In the genomic region with DNA sequence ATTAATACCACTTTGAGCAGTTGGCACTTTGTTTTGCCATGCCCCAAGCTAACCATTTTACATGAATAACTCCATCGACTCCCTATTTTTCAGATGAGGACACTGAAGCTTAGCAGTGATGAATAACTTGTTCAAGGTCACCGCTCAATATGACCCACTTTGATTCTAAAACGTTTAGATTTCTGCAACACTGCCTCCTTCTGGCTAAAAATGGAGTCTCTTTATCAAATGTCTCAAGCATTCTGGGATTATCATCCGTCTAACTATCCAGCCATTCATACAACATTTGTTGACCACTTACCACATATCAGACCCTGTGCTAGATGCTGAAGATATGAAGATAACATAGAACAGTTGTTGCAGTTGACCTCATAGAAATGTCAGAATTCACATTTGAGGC, we compare ENCODE assay signal across 17 cellular contexts.
A peak's percentile ranks its signal among the peaks of the same experiment; 100 is the strongest.
DNase-seq lines count a peak whose midpoint lies in the region; ATAC-seq and TF ChIP-seq lines count a peak whose summit lies in the region.
"Had no signal": no experiment of that assay in that cellular context is flagged by ENCODE, and none has a peak within 500 bp of the region (broad histone marks: within the 10 kb centered on the region; RNA-seq: fewer than 3 reads in every experiment).

No MANE protein-coding gene starts in this region.

- H3K27me3 Mint-ChIP-seq in neural progenitor cell (ENCODE audit: insufficient read depth, low read depth): no peaks in the 10 kb centered on the region
- H3K27me3 Mint-ChIP-seq: activated CD4-positive, alpha-beta memory T cell treated with anti-CD3 and anti-CD28 coated beads for 36 hours; activated naive CD8-positive, alpha-beta T cell treated with anti-CD3 and anti-CD28 coated beads, Interleukin-2, amount 10 ng/mL, durations not matched to agents 7 days and 5 days had no signal

- no peak overlapping the region for H3K27ac Mint-ChIP-seq in neural progenitor cell
- H3K27ac Mint-ChIP-seq: activated CD4-positive, alpha-beta memory T cell treated with anti-CD3 and anti-CD28 coated beads for 36 hours; activated naive CD8-positive, alpha-beta T cell treated with anti-CD3 and anti-CD28 coated beads, Interleukin-2, amount 10 ng/mL, durations not matched to agents 7 days and 5 days had no signal

- H3K4me3 ChIP-seq in GM06990 (replicated peaks; ENCODE audit: low read depth, low read length) (no peak overlapping the region), choroid plexus epithelial cell (ENCODE audit: low read depth, low read length) (no peak overlapping the region), neural progenitor cell (no peak overlapping the region), upper lobe of right lung (no peak overlapping the region)
- H3K4me3 ChIP-seq: suprapubic skin had no signal

- no peaks in the 10 kb centered on the region for H3K27me3 ChIP-seq in GM06990 (replicated peaks; ENCODE audit: control insufficient read depth, insufficient read depth, low read length)
- no peaks in the 10 kb centered on the region for H3K27me3 ChIP-seq in neural progenitor cell
- H3K27me3 ChIP-seq in upper lobe of right lung: no peaks in the 10 kb centered on the region
- H3K27me3 ChIP-seq: suprapubic skin had no signal

- H2AFZ ChIP-seq in neural progenitor cell (replicated peaks): no peak overlapping the region

- H3K4me3 Mint-ChIP-seq in neural progenitor cell: no peak overlapping the region
- H3K4me3 Mint-ChIP-seq: activated CD4-positive, alpha-beta memory T cell treated with anti-CD3 and anti-CD28 coated beads for 36 hours; activated naive CD8-positive, alpha-beta T cell treated with anti-CD3 and anti-CD28 coated beads, Interleukin-2, amount 10 ng/mL, durations not matched to agents 7 days and 5 days had no signal

- DNase-seq in GM06990 (ENCODE audit: extremely low read depth, insufficient read length) (no peak), choroid plexus epithelial cell (ENCODE audit: low read depth) (no peak), neural progenitor cell (ENCODE audit: low spot score) (no peak), upper lobe of right lung (no peak), AML-193 (lab: John Stamatoyannopoulos, UW) (no peak), H4 (ENCODE audit: low spot score) (no peak)
- DNase-seq: activated CD4-positive, alpha-beta memory T cell treated with anti-CD3 and anti-CD28 coated beads for 36 hours; activated naive CD8-positive, alpha-beta T cell treated with anti-CD3 and anti-CD28 coated beads, Interleukin-2, amount 10 ng/mL, durations not matched to agents 7 days and 5 days; activated T-cell treated with anti-CD3 and anti-CD28 coated beads, Interleukin-2, amount 50 U/mL, for 48 hours; DMS79; hypothalamus; left colon; NCI-H748 treated with DMSO at 0.1 percent for 48 hours; stimulated activated CD4-positive, alpha-beta T cell treated with anti-CD3 and anti-CD28 coated beads, Interleukin-2, amount 100 ng/mL, for 48 hours had no signal

- H3K4me1 Mint-ChIP-seq in neural progenitor cell: no peaks in the 10 kb centered on the region
- H3K4me1 Mint-ChIP-seq: activated naive CD8-positive, alpha-beta T cell treated with anti-CD3 and anti-CD28 coated beads, Interleukin-2, amount 10 ng/mL, durations not matched to agents 7 days and 5 days had no signal

- H3K27ac ChIP-seq in neural progenitor cell (no peak overlapping the region), upper lobe of right lung (no peak overlapping the region)
- H3K27ac ChIP-seq: suprapubic skin had no signal

- H3F3A ChIP-seq in neural progenitor cell (ENCODE audit: low read depth): no peaks in the 10 kb centered on the region

- no peaks in the 10 kb centered on the region for H3K36me3 Mint-ChIP-seq in neural progenitor cell
- H3K36me3 Mint-ChIP-seq: activated CD4-positive, alpha-beta memory T cell treated with anti-CD3 and anti-CD28 coated beads for 36 hours; activated naive CD8-positive, alpha-beta T cell treated with anti-CD3 and anti-CD28 coated beads, Interleukin-2, amount 10 ng/mL, durations not matched to agents 7 days and 5 days had no signal

- no peaks in the 10 kb centered on the region for H3K79me2 ChIP-seq in neural progenitor cell (ENCODE audit: low read depth)

- H3K36me3 ChIP-seq in GM06990 (ENCODE audit: control insufficient read depth, insufficient read depth, low read length) (no peaks in the 10 kb centered on the region), neural progenitor cell (no peaks in the 10 kb centered on the region), upper lobe of right lung (no peaks in the 10 kb centered on the region)
- H3K36me3 ChIP-seq: suprapubic skin had no signal

- intact Hi-C loops in upper lobe of right lung (cut with DNase I): no loop called here

- ATAC-seq in upper lobe of right lung: no peak
- ATAC-seq: left colon, sciatic nerve had no signal

- TF ChIP-seq CTCF in GM06990 (IDR thresholded peaks at IDR 0.05; ENCODE audit: insufficient read depth, low read length, poor library complexity, severe bottlenecking) (peak; percentile 43), LNCAP (IDR thresholded peaks at IDR 0.05) (peak; percentile 31; the same call in 1 of the 2 replicates), choroid plexus epithelial cell (conservative IDR thresholded peaks at IDR 0.05; ENCODE audit: low read depth, low read length) (peak; percentile 22), neural progenitor cell (IDR thresholded peaks at IDR 0.05) (peak; percentile 55), upper lobe of right lung (IDR thresholded peaks at IDR 0.05) (no peak)

- H4K20me1 ChIP-seq in neural progenitor cell (ENCODE audit: low read depth): no peaks in the 10 kb centered on the region

- H3K9me3 ChIP-seq in neural progenitor cell (ENCODE audit: low read depth) (no peaks in the 10 kb centered on the region), upper lobe of right lung (no peaks in the 10 kb centered on the region)
- H3K9me3 ChIP-seq: suprapubic skin had no signal

- no peak overlapping the region for H3K4me2 ChIP-seq in neural progenitor cell

- no peaks in the 10 kb centered on the region for H3K4me1 ChIP-seq in neural progenitor cell
- no peaks in the 10 kb centered on the region for H3K4me1 ChIP-seq in upper lobe of right lung
- H3K4me1 ChIP-seq: suprapubic skin had no signal

- no peaks in the 10 kb centered on the region for H3K9me3 Mint-ChIP-seq in neural progenitor cell
- H3K9me3 Mint-ChIP-seq: activated CD4-positive, alpha-beta memory T cell treated with anti-CD3 and anti-CD28 coated beads for 36 hours; activated naive CD8-positive, alpha-beta T cell treated with anti-CD3 and anti-CD28 coated beads, Interleukin-2, amount 10 ng/mL, durations not matched to agents 7 days and 5 days had no signal

- no peak overlapping the region for H3K9ac ChIP-seq in neural progenitor cell
